In genomic region chr3:122977645-122978466, GRCh38 we compare ENCODE assay signal across 8 cellular contexts. TPM values are rescaled to one million over a fixed set of nuclear protein-coding genes. Genes with fewer than 3 reads are reported as not detected.
DNase-seq lines count a peak whose midpoint lies in the region; ATAC-seq and TF ChIP-seq lines count a peak whose summit lies in the region.

No MANE protein-coding gene starts in this region.

- peaks cover 22% of the 10 kb centered on the region for H3K4me1 Mint-ChIP-seq in T-helper 2 cell treated with Interferon-gamma antibody and Interleukin-4, amounts not matched to agents 5 μg/mL and 100 μg/mL, for 36 hours (ENCODE audit: low read depth)

- H3K27me3 Mint-ChIP-seq in T-helper 2 cell treated with Interferon-gamma antibody and Interleukin-4, amounts not matched to agents 5 μg/mL and 100 μg/mL, for 36 hours (ENCODE audit: low read depth): peaks cover 5% of the 10 kb centered on the region

- no peaks in the 10 kb centered on the region for H3K36me3 ChIP-seq in SJCRH30

- H3K4me1 ChIP-seq in SJCRH30: peaks cover 36% of the 10 kb centered on the region

- H3K27ac ChIP-seq in SJCRH30: peak overlapping the region; percentile 50

- DNase-seq in HEK293T (ENCODE audit: extremely low spot score) (peak; percentile 36), SJCRH30 (peak; percentile 87 to 88), Right ventricle myocardium superior (peak; percentile 68), skeletal muscle cell (ENCODE audit: low read depth) (peak; percentile 80), germinal center (ENCODE audit: low spot score) (no peak), SKM-1 treated with dmso at 0.1 percent for 144 hours (lab: John Stamatoyannopoulos, UW; ENCODE audit: unreplicated experiment) (no peak)
- no peak for DNase-seq in T-helper 2 cell treated with Interferon-gamma antibody and Interleukin-4, amounts not matched to agents 5 μg/mL and 100 μg/mL, for 36 hours (ENCODE audit: low spot score)

- no peak overlapping the region for H3K4me3 Mint-ChIP-seq in T-helper 2 cell treated with Interferon-gamma antibody and Interleukin-4, amounts not matched to agents 5 μg/mL and 100 μg/mL, for 36 hours

- CTCF ChIA-PET in HEK293T (lab: Yijun Ruan, JAX): no interaction called here

- H3K27ac Mint-ChIP-seq in T-helper 2 cell treated with Interferon-gamma antibody and Interleukin-4, amounts not matched to agents 5 μg/mL and 100 μg/mL, for 36 hours: no peak overlapping the region

- H3K36me3 Mint-ChIP-seq in T-helper 2 cell treated with Interferon-gamma antibody and Interleukin-4, amounts not matched to agents 5 μg/mL and 100 μg/mL, for 36 hours (ENCODE audit: low read depth): no peaks in the 10 kb centered on the region

- intact Hi-C loops in Right ventricle myocardium superior (cut with DNase I): no loop called here

- H3K4me3 ChIP-seq in SJCRH30 (peak overlapping the region; percentile 16), skeletal muscle cell (ENCODE audit: low read depth, low read length) (no peak overlapping the region)

- ATAC-seq in Right ventricle myocardium superior (ENCODE audit: poor library complexity): peak; percentile 50
- no peak for ATAC-seq in GM21737 (IDR thresholded peaks at IDR 0.05; ENCODE audit: unreplicated experiment)

- POLR2A ChIA-PET in HEK293T (lab: Yijun Ruan, JAX): no interaction called here

- no peaks in the 10 kb centered on the region for H3K27me3 ChIP-seq in SJCRH30

- no peaks in the 10 kb centered on the region for H3K9me3 Mint-ChIP-seq in T-helper 2 cell treated with Interferon-gamma antibody and Interleukin-4, amounts not matched to agents 5 μg/mL and 100 μg/mL, for 36 hours

- no peaks in the 10 kb centered on the region for H3K9me3 ChIP-seq in SJCRH30 (replicated peaks)

TF ChIP-seq in HEK293T, 16 proteins besides CTCF, POLR2A, EP300 and RAD21:
- TF ChIP-seq L3MBTL2 (conservative IDR thresholded peaks at IDR 0.05) (no peak), ELF4 (IDR thresholded peaks at IDR 0.05) (no peak), FOXA1 (IDR thresholded peaks at IDR 0.05) (no peak), LEF1 (IDR thresholded peaks at IDR 0.05; ENCODE audit: borderline replicate concordance) (no peak), PKNOX1 (IDR thresholded peaks at IDR 0.05) (no peak), FOXM1 (IDR thresholded peaks at IDR 0.05; ENCODE audit: borderline replicate concordance) (no peak), HDGF (IDR thresholded peaks at IDR 0.05; ENCODE audit: borderline replicate concordance) (no peak), BHLHE40 (IDR thresholded peaks at IDR 0.05; ENCODE audit: borderline replicate concordance) (no peak), SP1 (IDR thresholded peaks at IDR 0.05) (no peak), SUZ12 (IDR thresholded peaks at IDR 0.05) (no peak), NFRKB (IDR thresholded peaks at IDR 0.05) (no peak), TARDBP (IDR thresholded peaks at IDR 0.05) (no peak), CTBP1 (IDR thresholded peaks at IDR 0.05; ENCODE audit: borderline replicate concordance) (no peak), ARNT (IDR thresholded peaks at IDR 0.05) (no peak), FOXK2 (IDR thresholded peaks at IDR 0.05) (no peak), ZNF384 (IDR thresholded peaks at IDR 0.05) (no peak)
TF ChIP-seq in HEK293T: peak in this region for 0.

RNA-seq across cellular contexts. Expression of gene SEMA5B, which starts 49.7 kb away (rescaled TPM):
- total RNA-seq in SJCRH30 (2014; rRNA removed; shearing (Covaris generic)): 0.16 TPM in 1 of 2 replicates, not detected in the other
- total RNA-seq in Right ventricle myocardium superior: 2.1 TPM

Comparison
In these comparisons a context has a peak if more than half of its experiments do, and no peak if none do; other contexts are left out.
1. DNase-seq: peak in HEK293T (single experiment), SJCRH30 (2 of 2), Right ventricle myocardium superior (single experiment) and skeletal muscle cell (single experiment); none in germinal center (single experiment), SKM-1 treated with dmso at 0.1 percent for 144 hours (single experiment) and T-helper 2 cell treated with Interferon-gamma antibody and Interleukin-4, amounts not matched to agents 5 μg/mL and 100 μg/mL, for 36 hours (single experiment).